11 cellular contexts compared by ENCODE assay signal in the genomic region with DNA sequence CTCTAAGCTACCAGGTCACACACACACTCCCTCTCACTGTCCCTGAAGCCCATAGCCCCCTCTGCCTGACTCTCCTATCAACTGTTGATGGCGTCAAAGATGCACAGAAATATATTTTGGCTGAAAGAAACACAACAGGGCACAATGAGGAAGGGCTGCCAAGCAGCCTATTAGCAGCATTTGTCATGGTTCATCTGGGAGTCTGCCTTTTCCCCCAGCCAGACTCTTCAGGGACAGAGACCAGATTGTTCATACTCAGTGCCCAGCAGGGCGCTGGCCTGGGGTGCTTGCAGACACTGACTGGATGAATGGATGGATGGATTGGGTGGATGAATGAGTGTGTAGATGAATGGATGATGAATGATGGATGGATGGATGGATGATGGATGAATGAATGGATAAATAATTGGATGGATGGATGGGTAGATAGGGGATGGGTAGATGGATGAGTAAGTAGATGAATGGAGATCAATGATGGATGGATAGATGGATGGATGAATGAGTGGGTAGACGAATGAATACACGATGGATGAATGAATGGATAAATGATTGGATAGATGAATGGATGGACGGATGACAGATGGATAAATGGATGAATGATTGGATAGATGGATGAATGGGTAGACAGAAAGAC.
"Had no signal": no experiment of that assay in that cellular context is flagged by ENCODE, and none has a peak within 500 bp of the region (broad histone marks: within the 10 kb centered on the region; RNA-seq: fewer than 3 reads in every experiment).

No MANE protein-coding gene starts in this region.

- H3K9me3 ChIP-seq: sigmoid colon, thoracic aorta had no signal

- DNase-seq: activated CD4-positive, alpha-beta T cell treated with anti-CD3 and anti-CD28 coated beads for 4 hours; activated CD8-positive, alpha-beta T cell treated with anti-CD3 and anti-CD28 coated beads for 36 hours; activated naive CD4-positive, alpha-beta T cell; activated T-cell treated with anti-CD3 and anti-CD28 coated beads, Interleukin-2, amount 50 U/mL, for 72 hours; kidney glomerular epithelial cell; left ventricle myocardium superior; stimulated activated CD4-positive, alpha-beta T cell treated with anti-CD3 and anti-CD28 coated beads, Interleukin-1b, Interleukin-23, amount 100 ng/mL, for 48 hours had no signal

- H3K36me3 Mint-ChIP-seq: WTC11 had no signal

- ATAC-seq: activated CD8-positive, alpha-beta T cell treated with anti-CD3 and anti-CD28 coated beads for 36 hours; activated T-cell treated with anti-CD3 and anti-CD28 coated beads, Interleukin-2, amount 50 U/mL, for 72 hours; left ventricle myocardium superior; stimulated activated naive CD8-positive, alpha-beta T cell treated with anti-CD3 and anti-CD28 coated beads, Interleukin-15, amount 100 ng/mL, for 72 hours; WTC11 had no signal

- H3K27ac Mint-ChIP-seq: activated CD8-positive, alpha-beta T cell treated with anti-CD3 and anti-CD28 coated beads for 36 hours; activated T-cell treated with anti-CD3 and anti-CD28 coated beads, Interleukin-2, amount 50 U/mL, for 72 hours; WTC11 had no signal

- H3K4me3 Mint-ChIP-seq: activated CD8-positive, alpha-beta T cell treated with anti-CD3 and anti-CD28 coated beads for 36 hours; activated T-cell treated with anti-CD3 and anti-CD28 coated beads, Interleukin-2, amount 50 U/mL, for 72 hours; stimulated activated naive CD8-positive, alpha-beta T cell treated with anti-CD3 and anti-CD28 coated beads, Interleukin-15, amount 100 ng/mL, for 72 hours; WTC11 had no signal

- H3K9me3 Mint-ChIP-seq: activated CD8-positive, alpha-beta T cell treated with anti-CD3 and anti-CD28 coated beads for 36 hours; activated T-cell treated with anti-CD3 and anti-CD28 coated beads, Interleukin-2, amount 50 U/mL, for 72 hours; stimulated activated naive CD8-positive, alpha-beta T cell treated with anti-CD3 and anti-CD28 coated beads, Interleukin-15, amount 100 ng/mL, for 72 hours; WTC11 had no signal

- H3K27me3 Mint-ChIP-seq: stimulated activated naive CD8-positive, alpha-beta T cell treated with anti-CD3 and anti-CD28 coated beads, Interleukin-15, amount 100 ng/mL, for 72 hours had no signal

- H3K4me1 Mint-ChIP-seq: stimulated activated naive CD8-positive, alpha-beta T cell treated with anti-CD3 and anti-CD28 coated beads, Interleukin-15, amount 100 ng/mL, for 72 hours; WTC11 had no signal
